Comparison of ENCODE assay signal across 14 cellular contexts in genomic region chr10:94103192-94103591, GRCh38.
DNase-seq lines count a peak whose midpoint lies in the region; ATAC-seq, FAIRE-seq and TF ChIP-seq lines count a peak whose summit lies in the region.
"Had no signal": no experiment of that assay in that cellular context is flagged by ENCODE, and none has a peak within 500 bp of the region (broad histone marks: within the 10 kb centered on the region; RNA-seq: fewer than 3 reads in every experiment).

No MANE protein-coding gene starts in this region.

- H3K27ac ChIP-seq in HepG2 (ENCODE audit: extremely low read length, insufficient read depth, low read length), result no peak overlapping the region
- no peak overlapping the region for H3K27ac ChIP-seq in right lobe of liver
- H3K27ac ChIP-seq in WERI-Rb-1, result no peak overlapping the region
- no peak overlapping the region for H3K27ac ChIP-seq in mesendoderm (ENCODE audit: low read depth, low read length)

- no peak for TF ChIP-seq POLR2A in HepG2 (IDR thresholded peaks at IDR 0.05; ENCODE audit: insufficient read depth in 1 of 2, low read depth in 2 of 2, low read length in 2 of 2)
- TF ChIP-seq POLR2A in right lobe of liver (IDR thresholded peaks at IDR 0.05), result no peak

- no peak overlapping the region for H2BK15ac ChIP-seq in mesendoderm (replicated peaks; ENCODE audit: low read depth)

- H4K8ac ChIP-seq in mesendoderm (ENCODE audit: low read depth, low read length), result no peak overlapping the region

- H2BK5ac ChIP-seq in mesendoderm (ENCODE audit: low read length), result no peak overlapping the region

- H3K79me2 ChIP-seq in HepG2 (ENCODE audit: insufficient read depth, low read length), result no peaks in the 10 kb centered on the region
- no peaks in the 10 kb centered on the region for H3K79me2 ChIP-seq in mesendoderm (ENCODE audit: control insufficient read depth, insufficient read depth, low read length)

- no peak for DNase-seq in HepG2 (ENCODE audit: low spot score)
- no peak for DNase-seq in right lobe of liver
- DNase-seq in WERI-Rb-1, result peak; percentile 39
- DNase-seq in mesendoderm, result peak; percentile 61
- DNase-seq in frontal cortex (ENCODE audit: low spot score in 2 of 2), result no peak
- DNase-seq in activated CD4-positive, alpha-beta memory T cell treated with anti-CD3 and anti-CD28 coated beads for 36 hours, result no peak
- DNase-seq: C1 segment of cervical spinal cord; Calu3; CD4-positive, alpha-beta T cell; DMS 273 treated with DMSO at 0.1 percent for 48 hours; H7 had no signal

- H3K36me3 Mint-ChIP-seq in activated CD4-positive, alpha-beta memory T cell treated with anti-CD3 and anti-CD28 coated beads for 36 hours, result no peaks in the 10 kb centered on the region

- ATAC-seq in HepG2 (no peak), right lobe of liver (no peak), HG02840 (IDR thresholded peaks at IDR 0.05; ENCODE audit: low FRiP score, unreplicated experiment) (no peak)
- ATAC-seq: GM23338 had no signal

- no peak overlapping the region for H3K4ac ChIP-seq in mesendoderm (ENCODE audit: low read depth, low read length)

- H3K9me3 Mint-ChIP-seq in activated CD4-positive, alpha-beta memory T cell treated with anti-CD3 and anti-CD28 coated beads for 36 hours, result no peaks in the 10 kb centered on the region
- H3K9me3 Mint-ChIP-seq: CD4-positive, alpha-beta T cell; GM23338 had no signal

- no peak overlapping the region for H3K56ac ChIP-seq in mesendoderm (ENCODE audit: low read length)

- no peak overlapping the region for H3K4me3 ChIP-seq in HepG2 (replicated peaks in 1 of 3; ENCODE audit: insufficient read depth in 1 of 3, low read depth in 2 of 3, low read length in 3 of 3)
- no peak overlapping the region for H3K4me3 ChIP-seq in right lobe of liver
- H3K4me3 ChIP-seq in WERI-Rb-1 (ENCODE audit: low read depth, low read length), result no peak overlapping the region
- no peak overlapping the region for H3K4me3 ChIP-seq in mesendoderm (ENCODE audit: low read length)
- H3K4me3 ChIP-seq: GM23338 had no signal

- peaks cover 1% of the 10 kb centered on the region for H3K27me3 Mint-ChIP-seq in activated CD4-positive, alpha-beta memory T cell treated with anti-CD3 and anti-CD28 coated beads for 36 hours

- no peak overlapping the region for H2AFZ ChIP-seq in HepG2 (ENCODE audit: low read length)
- H2AFZ ChIP-seq: GM23338 had no signal

- no peak overlapping the region for H3K18ac ChIP-seq in mesendoderm (ENCODE audit: low read length)

- no peak overlapping the region for H3K4me3 Mint-ChIP-seq in activated CD4-positive, alpha-beta memory T cell treated with anti-CD3 and anti-CD28 coated beads for 36 hours
- H3K4me3 Mint-ChIP-seq: B cell; CD4-positive, alpha-beta T cell; GM23338 had no signal

- H3K23ac ChIP-seq in mesendoderm (ENCODE audit: low read length), result no peak overlapping the region

- TF ChIP-seq EP300 in HepG2 (IDR thresholded peaks at IDR 0.05; ENCODE audit: low read depth in 2 of 2, low read length in 2 of 2) (no peak), HepG2 (CRISPR knock-in tag; IDR thresholded peaks at IDR 0.05; ENCODE audit: borderline replicate concordance) (no peak)

- CTCF ChIA-PET in HepG2 (lab: Yijun Ruan, JAX; ENCODE audit: low intra/inter-chr PET ratio, low total read pairs), result no interaction called here
- CTCF ChIA-PET in activated CD4-positive, alpha-beta memory T cell treated with anti-CD3 and anti-CD28 coated beads for 36 hours (lab: Charles Lee), result no interaction called here

- TF ChIP-seq RAD21 in HepG2 (CRISPR knock-in tag; IDR thresholded peaks at IDR 0.05), result no peak

- POLR2A ChIA-PET in HepG2 (lab: Yijun Ruan, JAX), result no interaction called here
- POLR2A ChIA-PET in activated CD4-positive, alpha-beta memory T cell treated with anti-CD3 and anti-CD28 coated beads for 36 hours (lab: Charles Lee), result no interaction called here

- no peaks in the 10 kb centered on the region for H3K9me3 ChIP-seq in HepG2 (ENCODE audit: low read length)
- H3K9me3 ChIP-seq in right lobe of liver, result no peaks in the 10 kb centered on the region
- no peaks in the 10 kb centered on the region for H3K9me3 ChIP-seq in WERI-Rb-1 (ENCODE audit: severe bottlenecking)

- H2BK120ac ChIP-seq in mesendoderm (ENCODE audit: low read depth, low read length), result no peak overlapping the region

- no peaks in the 10 kb centered on the region for H3K4me1 Mint-ChIP-seq in activated CD4-positive, alpha-beta memory T cell treated with anti-CD3 and anti-CD28 coated beads for 36 hours (ENCODE audit: low read depth)
- H3K4me1 Mint-ChIP-seq: B cell had no signal

- no peak overlapping the region for H3K27ac Mint-ChIP-seq in activated CD4-positive, alpha-beta memory T cell treated with anti-CD3 and anti-CD28 coated beads for 36 hours
- H3K27ac Mint-ChIP-seq: B cell; CD4-positive, alpha-beta T cell; GM23338 had no signal

- intact Hi-C loops in HepG2 (cut with micrococcal nuclease; ENCODE audit: unreplicated experiment) (no loop called here), right lobe of liver (cut with DNase I) (no loop called here)
- intact Hi-C loops in activated CD4-positive, alpha-beta memory T cell treated with anti-CD3 and anti-CD28 coated beads for 36 hours (cut with micrococcal nuclease), result no loop called here

- no peaks in the 10 kb centered on the region for H3K79me1 ChIP-seq in mesendoderm (ENCODE audit: low read length)

- H4K20me1 ChIP-seq in HepG2 (ENCODE audit: insufficient read depth, low read length), result no peaks in the 10 kb centered on the region

- TF ChIP-seq CTCF in HepG2 (CRISPR knock-in tag; IDR thresholded peaks at IDR 0.05) (no peak), right lobe of liver (IDR thresholded peaks at IDR 0.05) (no peak), WERI-Rb-1 (IDR thresholded peaks at IDR 0.05; ENCODE audit: low read depth, low read length) (no peak)

- WGBS in HepG2 (ENCODE audit: low lambda C conversion rate), result 60% methylated on average over 2 of the region's 2 CpGs
- WGBS in right lobe of liver (ENCODE audit: insufficient coverage, low coverage, low lambda C conversion rate, missing lambda C conversion rate), result 91% methylated on average over 2 of the region's 2 CpGs
- no CpG with 5 or more reads among the region's 2 CpGs for WGBS in mesendoderm (ENCODE audit: extremely low coverage, insufficient coverage, low lambda C conversion rate)

- FAIRE-seq in HepG2 (lab: Jason Lieb, UNC) (no peak), frontal cortex (lab: Jason Lieb, UNC) (no peak)

- no TSS peak for BruUV-seq in HepG2 (replicated peaks; lab: Mats Ljungman, UMichigan)

- H3K4me2 ChIP-seq in HepG2 (ENCODE audit: low read depth, low read length), result no peak overlapping the region
- H3K4me2 ChIP-seq in mesendoderm (ENCODE audit: low read length), result no peak overlapping the region
- H3K4me2 ChIP-seq: GM23338 had no signal

- H4K5ac ChIP-seq in mesendoderm (ENCODE audit: low read length), result no peak overlapping the region

- H3K4me1 ChIP-seq in HepG2 (ENCODE audit: insufficient read depth, low read length) (no peaks in the 10 kb centered on the region), right lobe of liver (no peaks in the 10 kb centered on the region), mesendoderm (ENCODE audit: control insufficient read depth, low read depth, low read length) (peaks cover 25% of the 10 kb centered on the region)

- no peak overlapping the region for H2AK5ac ChIP-seq in mesendoderm (ENCODE audit: low read length)

- no peak overlapping the region for H3K9ac ChIP-seq in HepG2 (ENCODE audit: insufficient read depth, low read depth, low read length)
- no peak overlapping the region for H3K9ac ChIP-seq in mesendoderm (ENCODE audit: low read length)

- in situ Hi-C loops in HepG2 (cut with HindIII; ENCODE audit: extremely low pct_ligation_motif_present, low pct_unique_long_range_greater_than_20kb), result no loop called here

- no peaks in the 10 kb centered on the region for H3K27me3 ChIP-seq in HepG2 (ENCODE audit: control insufficient read depth in 1 of 2, insufficient read depth in 2 of 2, low read length in 2 of 2)
- H3K27me3 ChIP-seq in right lobe of liver, result no peaks in the 10 kb centered on the region
- H3K27me3 ChIP-seq in WERI-Rb-1 (ENCODE audit: insufficient read depth, low read depth, severe bottlenecking), result no peaks in the 10 kb centered on the region
- no peaks in the 10 kb centered on the region for H3K27me3 ChIP-seq in mesendoderm (ENCODE audit: insufficient read depth, low read length, poor library complexity)

- H3K36me3 ChIP-seq in HepG2 (replicated peaks in 1 of 2; ENCODE audit: control insufficient read depth in 1 of 2, insufficient read depth in 2 of 2, low read length in 2 of 2), result no peaks in the 10 kb centered on the region
- no peaks in the 10 kb centered on the region for H3K36me3 ChIP-seq in right lobe of liver
- no peaks in the 10 kb centered on the region for H3K36me3 ChIP-seq in WERI-Rb-1
- no peaks in the 10 kb centered on the region for H3K36me3 ChIP-seq in mesendoderm (ENCODE audit: control insufficient read depth, insufficient read depth, low read length)

TF ChIP-seq in HepG2, 621 proteins besides CTCF, POLR2A, EP300 and RAD21:
- TF ChIP-seq MEF2D (CRISPR knock-in tag; IDR thresholded peaks at IDR 0.05), result no peak
- 0 out of 2 replicates have a peak, but pooled peaks have one; percentile 25 for TF ChIP-seq ZNF629 (CRISPR knock-in tag; conservative IDR thresholded peaks at IDR 0.05)

Comparison
In these comparisons a context has a peak if more than half of its experiments do, and no peak if none do; other contexts are left out.
1. DNase-seq: peak in WERI-Rb-1 (single experiment) and mesendoderm (single experiment); none in HepG2 (single experiment), right lobe of liver (0 of 3), frontal cortex (0 of 2) and activated CD4-positive, alpha-beta memory T cell treated with anti-CD3 and anti-CD28 coated beads for 36 hours (single experiment).